13 cellular contexts compared by ENCODE assay signal in the genomic region with DNA sequence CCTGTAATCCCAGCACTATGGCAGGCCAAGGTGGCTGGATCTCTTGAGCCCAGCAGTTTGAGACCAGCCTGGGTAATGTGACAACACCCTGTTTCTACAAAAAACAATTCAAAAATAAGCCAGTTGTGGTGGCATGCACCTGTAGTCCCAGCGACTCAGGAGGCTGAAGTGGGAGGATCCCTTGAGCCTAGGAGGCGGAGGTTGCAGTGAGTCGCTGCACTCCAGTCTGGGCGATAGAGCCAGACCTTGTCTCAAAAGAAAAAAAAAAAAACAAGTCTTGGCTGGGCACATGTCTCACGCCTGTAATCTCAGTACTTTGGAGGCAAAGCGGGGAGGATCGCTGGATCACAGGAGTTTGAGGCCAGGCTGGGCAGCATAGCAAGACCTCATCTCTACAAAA.
A peak's percentile ranks its signal among the peaks of the same experiment; 100 is the strongest.
DNase-seq lines count a peak whose midpoint lies in the region; TF ChIP-seq lines count a peak whose summit lies in the region.
"Had no signal": no experiment of that assay in that cellular context is flagged by ENCODE, and none has a peak within 500 bp of the region (broad histone marks: within the 10 kb centered on the region; RNA-seq: fewer than 3 reads in every experiment).

No MANE protein-coding gene starts in this region.

- no peak for TF ChIP-seq EP300 in stomach (IDR thresholded peaks at IDR 0.05)

- intact Hi-C loops in stomach (cut with DNase I; ENCODE audit: low total_unique reads) (loop anchor here (10.0 kb wide), 1 partner anchor 702 kb away; no protein-coding TSS in a partner anchor), tibial artery (cut with DNase I; ENCODE audit: low total_unique reads) (no loop called here)

- H3K4me1 ChIP-seq in Peyer's patch = peaks cover 3 to 14% (median 9%) of the 10 kb centered on the region in 4 donors
- no peaks in the 10 kb centered on the region for H3K4me1 ChIP-seq in iPS-15b (ENCODE audit: control insufficient read depth, insufficient read depth, low read length)
- H3K4me1 ChIP-seq in stomach = peaks cover 11 to 27% (median 15%) of the 10 kb centered on the region in 4 donors
- H3K4me1 ChIP-seq in tibial artery = peaks cover 0 to 7% (median 1%) of the 10 kb centered on the region in 4 donors

- TF ChIP-seq POLR2A in Peyer's patch (IDR thresholded peaks at IDR 0.05) (no peak), stomach (IDR thresholded peaks at IDR 0.05) (no peak)

- H3K36me3 Mint-ChIP-seq in activated T-cell treated with anti-CD3 and anti-CD28 coated beads, Interleukin-2, amount 50 U/mL, for 24 hours (ENCODE audit: low read depth) = no peaks in the 10 kb centered on the region

- H3K4me3 Mint-ChIP-seq in activated T-cell treated with anti-CD3 and anti-CD28 coated beads, Interleukin-2, amount 50 U/mL, for 24 hours = peak overlapping the region; percentile 19

- H3K27ac ChIP-seq in Peyer's patch (peak overlapping the region in 3 of 4 donors; percentile 82 to 95 (median 89)), stomach (peak overlapping the region; percentile 72 to 95 (median 87)), tibial artery (no peak overlapping the region)

- TF ChIP-seq CTCF in Peyer's patch (IDR thresholded peaks at IDR 0.05) (no peak), stomach (IDR thresholded peaks at IDR 0.05) (no peak), tibial artery (IDR thresholded peaks at IDR 0.05) (no peak)

- no peaks in the 10 kb centered on the region for H3K9me3 Mint-ChIP-seq in activated T-cell treated with anti-CD3 and anti-CD28 coated beads, Interleukin-2, amount 50 U/mL, for 24 hours
- H3K9me3 Mint-ChIP-seq: nephron had no signal

- H3K27ac Mint-ChIP-seq in activated T-cell treated with anti-CD3 and anti-CD28 coated beads, Interleukin-2, amount 50 U/mL, for 24 hours = peak overlapping the region; percentile 16
- H3K27ac Mint-ChIP-seq: nephron had no signal

- no peak overlapping the region for H3K9ac ChIP-seq in iPS-15b (ENCODE audit: low read depth, low read length)

- WGBS in stomach, 5 donors = 55 to 74% (median 71%) methylated on average over 7 of the region's 7 CpGs

- peaks cover 21% of the 10 kb centered on the region for H3K4me1 Mint-ChIP-seq in activated T-cell treated with anti-CD3 and anti-CD28 coated beads, Interleukin-2, amount 50 U/mL, for 24 hours (ENCODE audit: low read depth)
- H3K4me1 Mint-ChIP-seq: nephron had no signal

- H3K36me3 ChIP-seq in Peyer's patch = no peaks in the 10 kb centered on the region
- no peaks in the 10 kb centered on the region for H3K36me3 ChIP-seq in iPS-15b (ENCODE audit: control insufficient read depth, insufficient read depth, low read length)
- H3K36me3 ChIP-seq in stomach = no peaks in the 10 kb centered on the region
- H3K36me3 ChIP-seq in tibial artery = no peaks in the 10 kb centered on the region
- H3K36me3 ChIP-seq: tibial nerve had no signal

- H3K4me3 ChIP-seq in Peyer's patch (peak overlapping the region in 1 of 4 donors; percentile 60), iPS-15b (ENCODE audit: low read depth, low read length) (peak overlapping the region; percentile 70), stomach (peak overlapping the region in 3 of 4 donors; percentile 38 to 54 (median 44)), tibial artery (no peak overlapping the region)

- H3K27me3 ChIP-seq in Peyer's patch (no peaks in the 10 kb centered on the region), iPS-15b (ENCODE audit: control insufficient read depth, insufficient read depth, low read length) (peaks cover 12% of the 10 kb centered on the region), stomach (peaks cover 0 to 24% (median 3%) of the 10 kb centered on the region in 3 donors), tibial artery (peaks cover 0 to 4% of the 10 kb centered on the region in 2 donors)

- peaks cover 23% of the 10 kb centered on the region for H3K27me3 Mint-ChIP-seq in activated T-cell treated with anti-CD3 and anti-CD28 coated beads, Interleukin-2, amount 50 U/mL, for 24 hours

- H3K9me3 ChIP-seq in Peyer's patch (no peaks in the 10 kb centered on the region), iPS-15b (ENCODE audit: control insufficient read depth, insufficient read depth, low read length) (no peaks in the 10 kb centered on the region), stomach (no peaks in the 10 kb centered on the region), tibial artery (no peaks in the 10 kb centered on the region)
- H3K9me3 ChIP-seq: tibial nerve had no signal

- no peak for DNase-seq in activated T-cell treated with anti-CD3 and anti-CD28 coated beads, Interleukin-2, amount 50 U/mL, for 24 hours
- DNase-seq in activated T-cell treated with anti-CD3 and anti-CD28 coated beads for 4 hours (no peak), Peyer's patch (no peak), stomach (no peak), EL (no peak), MV-4-11 (lab: John Stamatoyannopoulos, UW) (no peak), tibial artery (no peak)
- DNase-seq: activated gamma-delta T cell treated with Interleukin-2 at 50 U/mL for 16 hours; central memory CD4-positive, alpha-beta T cell; NCI-H524 had no signal

Comparison
In these comparisons a context has a peak if more than half of its experiments do, and no peak if none do; other contexts are left out.
1. H3K27ac ChIP-seq: peak in Peyer's patch (3 of 4) and stomach (5 of 5); none in tibial artery (0 of 2).
2. H3K4me3 ChIP-seq: peak in iPS-15b (single experiment) and stomach (3 of 4); none in tibial artery (0 of 2).